In the genomic region with DNA sequence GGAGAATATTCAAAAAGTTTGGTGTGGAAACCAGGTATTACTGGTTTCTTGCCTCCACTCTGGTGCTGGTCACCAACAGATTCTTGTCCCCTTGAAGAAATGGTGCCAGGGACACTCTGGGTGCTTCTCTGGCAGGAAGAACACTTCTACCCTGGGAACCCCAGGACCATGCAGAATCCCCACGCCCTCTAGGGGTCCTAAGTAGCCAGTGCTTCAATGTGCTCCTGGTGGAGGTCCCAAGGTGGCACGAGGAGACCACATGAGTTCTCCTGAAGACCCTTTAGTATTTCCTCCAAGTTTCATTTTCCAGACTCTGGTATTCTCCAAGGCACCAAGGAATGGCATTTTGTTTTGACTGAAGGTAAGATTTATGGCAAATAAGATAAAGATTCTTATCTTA, we compare ENCODE assay signal across 8 cellular contexts.
DNase-seq lines count a peak whose midpoint lies in the region; ATAC-seq and TF ChIP-seq lines count a peak whose summit lies in the region.

No MANE protein-coding gene starts in this region.

- TF ChIP-seq CTCF in chondrocyte (IDR thresholded peaks at IDR 0.05) = peak; percentile 60

- peaks cover 8% of the 10 kb centered on the region for H3K9me3 ChIP-seq in BLaER1

- ATAC-seq in GM18861 (IDR thresholded peaks at IDR 0.05; ENCODE audit: unreplicated experiment) (peak; percentile 60), HG02973 (IDR thresholded peaks at IDR 0.05; ENCODE audit: unreplicated experiment) (no peak), GM18502 (IDR thresholded peaks at IDR 0.05; ENCODE audit: poor library complexity, unreplicated experiment) (no peak)

- no peaks in the 10 kb centered on the region for H4K20me1 ChIP-seq in BLaER1

- peak overlapping the region; percentile 4; the same call in 1 of the 2 replicates for H3K4me2 ChIP-seq in BLaER1

- H3K36me3 Mint-ChIP-seq in chondrocyte (ENCODE audit: low read depth) = no peaks in the 10 kb centered on the region

- DNase-seq in LoVo (ENCODE audit: low spot score) = peak; percentile 52
- no peak for DNase-seq in chondrocyte (ENCODE audit: low spot score)
- DNase-seq in activated gamma-delta T cell (lab: John Stamatoyannopoulos, UW) = no peak
- no peak for DNase-seq in cerebellum (ENCODE audit: low spot score)

- no peak overlapping the region for H3K9ac ChIP-seq in BLaER1

- H3K4me1 ChIP-seq in BLaER1 = peaks cover 17% of the 10 kb centered on the region

- H3K4me3 ChIP-seq in BLaER1 = no peak overlapping the region

- H3K4me3 Mint-ChIP-seq in chondrocyte (ENCODE audit: unreplicated experiment) = no peak overlapping the region

- no peaks in the 10 kb centered on the region for H3K4me1 Mint-ChIP-seq in chondrocyte (ENCODE audit: low read depth)

- H3K9me3 Mint-ChIP-seq in chondrocyte (ENCODE audit: low read depth) = peaks cover 2% of the 10 kb centered on the region

- H3K36me3 ChIP-seq in BLaER1 = no peaks in the 10 kb centered on the region

- no peak overlapping the region for H3K27ac ChIP-seq in BLaER1

- H3K27ac Mint-ChIP-seq in chondrocyte (ENCODE audit: unreplicated experiment) = no peak overlapping the region

- H3K27me3 Mint-ChIP-seq in chondrocyte (ENCODE audit: low read depth) = no peaks in the 10 kb centered on the region

- no peaks in the 10 kb centered on the region for H3K27me3 ChIP-seq in BLaER1
